ENCODE assay signal across 26 cellular contexts in genomic region chr5:85717203-85717563, GRCh38.
"Had no signal": no experiment of that assay in that cellular context is flagged by ENCODE, and none has a peak within 500 bp of the region (broad histone marks: within the 10 kb centered on the region; RNA-seq: fewer than 3 reads in every experiment).

No MANE protein-coding gene starts in this region.

- H3K27ac ChIP-seq: coronary artery, epithelial cell of prostate, esophagus squamous epithelium, gastrocnemius medialis, heart right ventricle, left ventricle myocardium inferior, lower lobe of right lung had no signal

- H3K4me1 ChIP-seq: esophagus squamous epithelium, gastrocnemius medialis, heart right ventricle, left ventricle myocardium inferior, lower lobe of right lung had no signal

- H3K36me3 ChIP-seq: esophagus squamous epithelium, gastrocnemius medialis, heart right ventricle, left ventricle myocardium inferior, lower lobe of right lung had no signal

- FAIRE-seq: colon, endometrium, islet of Langerhans, keratinocyte had no signal

- ATAC-seq: effector memory CD8-positive, alpha-beta T cell; esophagus mucosa; gastrocnemius medialis; heart right ventricle; left cardiac atrium; lower lobe of right lung; mucosa of descending colon; naive thymus-derived CD8-positive, alpha-beta T cell had no signal

- H3K27me3 ChIP-seq: esophagus squamous epithelium, gastrocnemius medialis, heart right ventricle had no signal

- H3K9me3 ChIP-seq: gastrocnemius medialis, left ventricle myocardium inferior, lower lobe of right lung, mucosa of descending colon had no signal

- H3K4me3 ChIP-seq: coronary artery, esophagus squamous epithelium, gastrocnemius medialis, heart right ventricle, left ventricle myocardium inferior, lower lobe of right lung, mucosa of descending colon had no signal

- DNase-seq: effector CD8-positive, alpha-beta T cell; effector memory CD8-positive, alpha-beta T cell; endodermal cell; erythroblast; esophagus squamous epithelium; foreskin fibroblast; foreskin melanocyte; gastrocnemius medialis; glutamatergic neuron; head of caudate nucleus; heart right ventricle; hippocampal formation; left cardiac atrium; left ventricle myocardium inferior; lower lobe of right lung; mesenchymal stem cell; mucosa of descending colon; naive B cell; naive thymus-derived CD8-positive, alpha-beta T cell had no signal
